In genomic region chr17:45263477-45263860, GRCh38 we compare ENCODE assay signal across 1 cellular context.
TF ChIP-seq lines count a peak whose summit lies in the region.

No MANE protein-coding gene starts in this region.

TF ChIP-seq in HCT116, 20 proteins besides CTCF, POLR2A, EP300 and RAD21 (continued from another document):
- TF ChIP-seq, protein P1, sequence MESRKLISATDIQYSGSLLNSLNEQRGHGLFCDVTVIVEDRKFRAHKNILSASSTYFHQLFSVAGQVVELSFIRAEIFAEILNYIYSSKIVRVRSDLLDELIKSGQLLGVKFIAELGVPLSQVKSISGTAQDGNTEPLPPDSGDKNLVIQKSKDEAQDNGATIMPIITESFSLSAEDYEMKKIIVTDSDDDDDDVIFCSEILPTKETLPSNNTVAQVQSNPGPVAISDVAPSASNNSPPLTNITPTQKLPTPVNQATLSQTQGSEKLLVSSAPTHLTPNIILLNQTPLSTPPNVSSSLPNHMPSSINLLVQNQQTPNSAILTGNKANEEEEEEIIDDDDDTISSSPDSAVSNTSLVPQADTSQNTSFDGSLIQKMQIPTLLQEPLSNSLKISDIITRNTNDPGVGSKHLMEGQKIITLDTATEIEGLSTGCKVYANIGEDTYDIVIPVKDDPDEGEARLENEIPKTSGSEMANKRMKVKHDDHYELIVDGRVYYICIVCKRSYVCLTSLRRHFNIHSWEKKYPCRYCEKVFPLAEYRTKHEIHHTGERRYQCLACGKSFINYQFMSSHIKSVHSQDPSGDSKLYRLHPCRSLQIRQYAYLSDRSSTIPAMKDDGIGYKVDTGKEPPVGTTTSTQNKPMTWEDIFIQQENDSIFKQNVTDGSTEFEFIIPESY (IDR thresholded peaks at IDR 0.05; ENCODE audit: extremely low read depth, insufficient replicate concordance, low read length): no peak
- TF ChIP-seq TCF7L2 (IDR thresholded peaks at IDR 0.05; ENCODE audit: borderline replicate concordance, extremely low read depth, insufficient read depth, insufficient read length) (no peak), SP1 (IDR thresholded peaks at IDR 0.05; ENCODE audit: low read depth) (no peak), REST (IDR thresholded peaks at IDR 0.05; ENCODE audit: low read depth) (no peak)
